Comparison of ENCODE assay signal across 8 cellular contexts in genomic region chr2:161165266-161165665, GRCh38. TPM values are rescaled to one million over a fixed set of nuclear protein-coding genes. Genes with fewer than 3 reads are reported as not detected.
A peak's percentile ranks its signal among the peaks of the same experiment; 100 is the strongest.
DNase-seq lines count a peak whose midpoint lies in the region; ATAC-seq and TF ChIP-seq lines count a peak whose summit lies in the region.
"Had no signal": no experiment of that assay in that cellular context is flagged by ENCODE, and none has a peak within 500 bp of the region (broad histone marks: within the 10 kb centered on the region; RNA-seq: fewer than 3 reads in every experiment).

No MANE protein-coding gene starts in this region.

- no peak for TF ChIP-seq EP300 in gastroesophageal sphincter (IDR thresholded peaks at IDR 0.05)

- H3K9me3 Mint-ChIP-seq in progenitor cell of endocrine pancreas (ENCODE audit: low read depth): no peaks in the 10 kb centered on the region

- peaks cover 5% of the 10 kb centered on the region for H3K36me3 Mint-ChIP-seq in progenitor cell of endocrine pancreas (ENCODE audit: insufficient read depth)

- H3K9me3 ChIP-seq in gastroesophageal sphincter: no peaks in the 10 kb centered on the region

- H3K4me3 Mint-ChIP-seq in progenitor cell of endocrine pancreas (ENCODE audit: low read depth): no peak overlapping the region

- no peak for TF ChIP-seq POLR2A in gastroesophageal sphincter (IDR thresholded peaks at IDR 0.05)

- H3K27me3 ChIP-seq in gastroesophageal sphincter: no peaks in the 10 kb centered on the region

- H3K27ac Mint-ChIP-seq in progenitor cell of endocrine pancreas: no peak overlapping the region

- peaks cover 6 to 60% (median 15%) of the 10 kb centered on the region in 3 donors for H3K4me1 ChIP-seq in gastroesophageal sphincter
- H3K4me1 ChIP-seq: parathyroid adenoma had no signal

- H3K4me1 Mint-ChIP-seq in progenitor cell of endocrine pancreas (ENCODE audit: low read depth): peaks cover 12% of the 10 kb centered on the region

- peaks cover 0 to 12% of the 10 kb centered on the region in 2 donors for H3K36me3 ChIP-seq in gastroesophageal sphincter

- no peak for ATAC-seq in gastroesophageal sphincter

- DNase-seq in ELR (ENCODE audit: low read depth): peak; percentile 71
- DNase-seq in OCI-M1 (lab: John Stamatoyannopoulos, UW): peak; percentile 40
- DNase-seq in dedifferentiated amniotic fluid mesenchymal stem cell (ENCODE audit: extremely low spot score): peak; percentile 77
- DNase-seq in skeletal muscle cell (ENCODE audit: low read depth): peak; percentile 12
- no peak for DNase-seq in progenitor cell of endocrine pancreas (ENCODE audit: low spot score, unreplicated experiment)
- no peak for DNase-seq in NCI-H82 (lab: John Stamatoyannopoulos, UW)

- no peaks in the 10 kb centered on the region for H3K27me3 Mint-ChIP-seq in progenitor cell of endocrine pancreas

- no peak overlapping the region for H3K4me3 ChIP-seq in skeletal muscle cell (ENCODE audit: low read depth, low read length)
- no peak overlapping the region for H3K4me3 ChIP-seq in gastroesophageal sphincter

- no peak overlapping the region for H3K27ac ChIP-seq in gastroesophageal sphincter
- H3K27ac ChIP-seq: parathyroid adenoma had no signal

- TF ChIP-seq CTCF in progenitor cell of endocrine pancreas (IDR thresholded peaks at IDR 0.05; ENCODE audit: unreplicated experiment): no peak
- TF ChIP-seq CTCF in gastroesophageal sphincter (IDR thresholded peaks at IDR 0.05): no peak

RNA-seq across cellular contexts. Expression of gene TANK, which starts 5.0 kb away (rescaled TPM):
- total RNA-seq in progenitor cell of endocrine pancreas (33.5 and 34.4 TPM in 2 replicates), gastroesophageal sphincter (10 to 100 TPM; 48.3 to 88.2 (median 75.6) TPM)

Comparison
In these comparisons a context has a peak if more than half of its experiments do, and no peak if none do; other contexts are left out.
1. DNase-seq: peak in ELR (single experiment), OCI-M1 (single experiment), dedifferentiated amniotic fluid mesenchymal stem cell (single experiment) and skeletal muscle cell (single experiment); none in progenitor cell of endocrine pancreas (single experiment) and NCI-H82 (single experiment).